In the genomic region with DNA sequence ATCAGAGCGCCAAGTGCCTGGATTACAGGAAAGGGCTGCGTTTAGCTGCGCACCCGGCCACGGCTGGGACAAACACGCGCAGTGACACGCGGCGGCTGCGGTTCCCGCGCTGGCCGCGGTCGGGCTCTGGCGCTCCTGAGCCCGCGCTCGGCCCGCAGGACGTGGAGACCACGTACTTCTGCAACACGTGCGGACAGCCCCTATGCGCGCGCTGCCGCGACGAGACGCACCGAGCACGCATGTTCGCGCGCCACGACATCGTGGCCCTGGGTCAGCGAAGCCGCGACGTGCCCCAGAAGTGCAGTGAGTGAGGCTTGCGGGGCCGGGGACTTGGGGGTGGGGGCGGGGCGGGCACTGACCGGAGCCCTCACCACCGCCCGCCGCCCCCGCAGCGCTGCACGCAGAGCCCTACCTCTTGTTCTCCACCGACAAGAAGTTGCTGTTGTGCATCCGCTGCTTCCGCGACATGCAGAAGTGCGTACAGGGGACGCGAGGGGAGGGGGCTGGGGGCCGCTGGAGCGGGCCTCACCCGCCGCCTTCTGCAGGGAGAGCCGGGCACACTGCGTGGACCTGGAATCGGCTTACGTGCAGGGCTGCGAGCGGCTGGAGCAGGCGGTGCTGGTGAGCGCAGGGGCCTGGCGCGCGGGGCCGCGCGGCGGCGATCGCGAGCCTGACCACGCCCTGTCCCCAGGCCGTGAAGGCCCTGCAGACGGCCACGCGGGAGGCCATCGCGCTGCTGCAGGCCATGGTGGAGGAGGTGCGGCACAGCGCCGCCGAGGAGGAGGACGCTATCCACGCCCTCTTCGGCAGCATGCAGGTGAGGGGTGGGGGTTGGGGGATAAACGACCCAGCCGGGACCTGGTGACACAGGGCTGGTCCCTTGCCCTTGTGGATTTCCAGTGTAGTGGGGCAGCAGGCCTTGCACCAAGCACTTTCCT, we compare ENCODE assay signal across 8 cellular contexts. TPM values are rescaled to one million over a fixed set of nuclear protein-coding genes. Genes with fewer than 3 reads are reported as not detected.
DNase-seq lines count a peak whose midpoint lies in the region; ATAC-seq and TF ChIP-seq lines count a peak whose summit lies in the region.

No MANE protein-coding gene starts in this region.

- peaks cover 3% of the 10 kb centered on the region for H3K36me3 Mint-ChIP-seq in central memory CD8-positive, alpha-beta T cell (ENCODE audit: insufficient read depth)

- H3K27me3 ChIP-seq in right lobe of liver (no peaks in the 10 kb centered on the region), subcutaneous abdominal adipose tissue (ENCODE audit: control insufficient read depth in 5 of 5, insufficient read depth in 4 of 5, low read length in 5 of 5) (peaks cover 0 to 10% (median 5%) of the 10 kb centered on the region in 5 donors)

- H3K27ac Mint-ChIP-seq in central memory CD8-positive, alpha-beta T cell (ENCODE audit: low read depth) = no peak overlapping the region

- peaks cover 5% of the 10 kb centered on the region for H3K4me1 Mint-ChIP-seq in central memory CD8-positive, alpha-beta T cell

- TF ChIP-seq POLR2A in right lobe of liver (IDR thresholded peaks at IDR 0.05) = no peak

- peak overlapping the region; percentile 36 for H3K4me3 Mint-ChIP-seq in central memory CD8-positive, alpha-beta T cell

- no peaks in the 10 kb centered on the region for H3K9me3 Mint-ChIP-seq in central memory CD8-positive, alpha-beta T cell

- intact Hi-C loops in right lobe of liver (cut with DNase I) = no loop called here

- ATAC-seq in GM18511 (IDR thresholded peaks at IDR 0.05; ENCODE audit: unreplicated experiment) (peak; percentile 34), right lobe of liver (peak in 1 of 4 donors; percentile 8)
- ATAC-seq in central memory CD8-positive, alpha-beta T cell (replicated peaks; ENCODE audit: extremely low read depth, poor library complexity, severe bottlenecking) = peak; percentile 31

- H3K27ac ChIP-seq in right lobe of liver (no peak overlapping the region), subcutaneous abdominal adipose tissue (ENCODE audit: low read depth, low read length) (no peak overlapping the region)

- peaks cover 18% of the 10 kb centered on the region for H3K27me3 Mint-ChIP-seq in central memory CD8-positive, alpha-beta T cell

- H3K4me3 ChIP-seq in right lobe of liver = peak overlapping the region in 2 of 3 donors; percentile 14 to 31
- peak overlapping the region in 4 of 5 donors; percentile 57 to 70 (median 62) for H3K4me3 ChIP-seq in subcutaneous abdominal adipose tissue (ENCODE audit: low read depth in 1 of 5, low read length in 5 of 5)

- DNase-seq in NOMO-1 treated with dmso at 0.1 percent for 144 hours (lab: John Stamatoyannopoulos, UW; ENCODE audit: unreplicated experiment) (peak; percentile 52), right lobe of liver (no peak), NCI-H1417 treated with DMSO at 0.1 percent for 48 hours (lab: John Stamatoyannopoulos, UW) (no peak), amniotic stem cell (lab: John Stamatoyannopoulos, UW) (no peak), KG1 (lab: John Stamatoyannopoulos, UW) (no peak)
- DNase-seq in central memory CD8-positive, alpha-beta T cell (ENCODE audit: low spot score in 2 of 2) = no peak

- H3K36me3 ChIP-seq in right lobe of liver (no peaks in the 10 kb centered on the region), subcutaneous abdominal adipose tissue (ENCODE audit: control insufficient read depth in 5 of 5, insufficient read depth in 5 of 5, low read length in 5 of 5) (peaks cover 0 to 9% (median 2%) of the 10 kb centered on the region in 5 donors)

- no peaks in the 10 kb centered on the region for H3K4me1 ChIP-seq in right lobe of liver
- H3K4me1 ChIP-seq in subcutaneous abdominal adipose tissue (ENCODE audit: control insufficient read depth in 5 of 5, insufficient read depth in 5 of 5, low read length in 5 of 5) = peaks cover 2 to 47% (median 37%) of the 10 kb centered on the region in 5 donors

- WGBS in right lobe of liver (ENCODE audit: insufficient coverage, low coverage, low lambda C conversion rate, missing lambda C conversion rate) = 0% methylated on average over 2 of the region's 99 CpGs

- TF ChIP-seq CTCF in right lobe of liver (IDR thresholded peaks at IDR 0.05) = peak in 3 of 4 donors; percentile 24 to 40 (median 39)

- H3K9me3 ChIP-seq in right lobe of liver (no peaks in the 10 kb centered on the region), subcutaneous abdominal adipose tissue (ENCODE audit: control insufficient read depth in 5 of 5, low read length in 5 of 5) (no peaks in the 10 kb centered on the region)

- no peak overlapping the region for H3K9ac ChIP-seq in subcutaneous abdominal adipose tissue (ENCODE audit: low read length in 5 of 5)

RNA-seq across cellular contexts. Expression of a gene that starts 3.1 kb away (rescaled TPM):
- total RNA-seq in right lobe of liver = 10 to 100 TPM in 5 of 6 experiments, 1 to 10 TPM in 1; 8.4 to 20.5 (median 14.4) TPM

RNA-seq across cellular contexts. Expression of a gene that starts 9.6 kb away (rescaled TPM):
- 100 to 1,000 TPM in 4 of 6 experiments, 10 to 100 TPM in 2; 45.4 to 156 (median 134) TPM for total RNA-seq in right lobe of liver

RNA-seq across cellular contexts. Expression of a gene that starts 26.8 kb away (rescaled TPM):
- 10 to 100 TPM; 15.9 to 28.5 (median 20.4) TPM for total RNA-seq in right lobe of liver

RNA-seq across cellular contexts. Expression of a gene that starts 28.9 kb away (rescaled TPM):
- total RNA-seq in right lobe of liver = not detected

RNA-seq across cellular contexts. Expression of a gene that starts 35.0 kb away (rescaled TPM):
- total RNA-seq in right lobe of liver = not detected
